Comparison of ENCODE assay signal across 13 cellular contexts in the genomic region with DNA sequence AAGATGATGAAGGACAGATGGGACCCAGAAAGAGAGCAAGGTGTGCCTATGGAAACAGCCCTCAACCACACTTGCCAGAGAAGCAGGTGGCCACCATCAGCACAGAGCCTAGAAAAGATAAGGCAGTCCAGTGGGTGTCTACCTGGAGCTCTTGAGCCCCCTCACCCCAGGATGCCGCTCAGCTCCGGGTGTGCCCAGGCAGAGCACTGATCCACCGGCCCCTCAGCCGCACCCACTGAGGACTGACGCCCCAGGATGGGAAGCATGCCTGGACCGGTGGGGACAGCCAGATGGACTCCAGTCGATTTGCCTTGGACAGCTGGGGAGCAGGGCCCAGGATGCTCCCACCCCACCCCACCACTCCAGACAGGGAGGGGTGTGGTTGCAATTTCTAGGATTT. TPM values are rescaled to one million over a fixed set of nuclear protein-coding genes. Genes with fewer than 3 reads are reported as not detected.
DNase-seq lines count a peak whose midpoint lies in the region; ATAC-seq and TF ChIP-seq lines count a peak whose summit lies in the region.
"Had no signal": no experiment of that assay in that cellular context is flagged by ENCODE, and none has a peak within 500 bp of the region (broad histone marks: within the 10 kb centered on the region; RNA-seq: fewer than 3 reads in every experiment).

No MANE protein-coding gene starts in this region.

- H3K4me3 Mint-ChIP-seq in activated naive CD4-positive, alpha-beta T cell treated with anti-CD3 and anti-CD28 coated beads for 36 hours: no peak overlapping the region
- H3K4me3 Mint-ChIP-seq: activated CD8-positive, alpha-beta T cell treated with anti-CD3 and anti-CD28 coated beads for 36 hours had no signal

- H3K9me3 Mint-ChIP-seq in activated naive CD4-positive, alpha-beta T cell treated with anti-CD3 and anti-CD28 coated beads for 36 hours: peaks cover 11% of the 10 kb centered on the region

- peaks cover 9% of the 10 kb centered on the region for H3K79me2 ChIP-seq in hepatocyte

- TF ChIP-seq CTCF in left ventricle myocardium inferior (IDR thresholded peaks at IDR 0.05; ENCODE audit: borderline replicate concordance): no peak
- TF ChIP-seq CTCF in hepatocyte (IDR thresholded peaks at IDR 0.05; ENCODE audit: poor library complexity): no peak
- TF ChIP-seq CTCF in sigmoid colon (IDR thresholded peaks at IDR 0.05): no peak
- TF ChIP-seq CTCF in uterus (IDR thresholded peaks at IDR 0.05): no peak

- no peak for DNase-seq in left ventricle myocardium inferior
- DNase-seq in left cardiac atrium: no peak
- peak; percentile 2 for DNase-seq in hepatocyte (ENCODE audit: low spot score)
- peak; percentile 68 for DNase-seq in sigmoid colon
- peak in 1 of 2 donors; percentile 20 for DNase-seq in uterus
- DNase-seq in activated naive CD4-positive, alpha-beta T cell treated with anti-CD3 and anti-CD28 coated beads for 36 hours: no peak
- DNase-seq: activated CD8-positive, alpha-beta T cell treated with anti-CD3 and anti-CD28 coated beads for 36 hours; activated effector memory CD4-positive, alpha-beta T cell treated with Interleukin-2 at 50 U/mL for 16 hours; COR-L47; NCI-H1048 had no signal

- H3K36me3 Mint-ChIP-seq in activated naive CD4-positive, alpha-beta T cell treated with anti-CD3 and anti-CD28 coated beads for 36 hours (ENCODE audit: low read depth): peaks cover 3% of the 10 kb centered on the region

- H3K27me3 ChIP-seq in left ventricle myocardium inferior (ENCODE audit: low read depth) (no peaks in the 10 kb centered on the region), hepatocyte (no peaks in the 10 kb centered on the region), sigmoid colon (no peaks in the 10 kb centered on the region), uterus (no peaks in the 10 kb centered on the region)

- peaks cover 46% of the 10 kb centered on the region for H3K4me1 Mint-ChIP-seq in activated naive CD4-positive, alpha-beta T cell treated with anti-CD3 and anti-CD28 coated beads for 36 hours (ENCODE audit: low read depth)

- ATAC-seq in left cardiac atrium: no peak
- ATAC-seq in GM21528 (IDR thresholded peaks at IDR 0.05; ENCODE audit: low FRiP score, unreplicated experiment): no peak
- ATAC-seq in HG03139 (IDR thresholded peaks at IDR 0.05; ENCODE audit: unreplicated experiment): no peak

- 87% methylated on average over 5 of the region's 7 CpGs for WGBS in hepatocyte (ENCODE audit: low lambda C conversion rate, missing lambda C conversion rate)
- WGBS in sigmoid colon, 2 donors: 69 to 76% methylated on average over 7 of the region's 7 CpGs

- H3K4me1 ChIP-seq in left ventricle myocardium inferior (peaks cover 29% of the 10 kb centered on the region), hepatocyte (ENCODE audit: insufficient read depth) (peaks cover 18% of the 10 kb centered on the region), sigmoid colon (peaks cover 0 to 63% (median 54%) of the 10 kb centered on the region in 4 donors), uterus (peaks cover 8 to 29% of the 10 kb centered on the region in 2 donors)

- intact Hi-C loops in left ventricle myocardium inferior (cut with micrococcal nuclease) (no loop called here), left cardiac atrium (cut with DNase I) (no loop called here), sigmoid colon (cut with DNase I) (loop anchor here (5.0 kb wide), 1 partner anchor 711 kb away; no protein-coding TSS in a partner anchor), uterus (cut with DNase I; ENCODE audit: low total_unique reads) (no loop called here)
- intact Hi-C loops in activated naive CD4-positive, alpha-beta T cell treated with anti-CD3 and anti-CD28 coated beads for 36 hours (cut with micrococcal nuclease): no loop called here

- H3K4me3 ChIP-seq in left ventricle myocardium inferior (no peak overlapping the region), hepatocyte (no peak overlapping the region), sigmoid colon (no peak overlapping the region), uterus (no peak overlapping the region)

- no peak overlapping the region for H2AFZ ChIP-seq in hepatocyte

- CTCF ChIA-PET in activated naive CD4-positive, alpha-beta T cell treated with anti-CD3 and anti-CD28 coated beads for 36 hours (lab: Charles Lee): interaction anchor here (1.1 to 2.0 kb wide), 2 partner anchors 8 to 9 kb away, joined by 3 to 6 read pairs; no protein-coding TSS in a partner anchor

- H3K9me3 ChIP-seq in left ventricle myocardium inferior (replicated peaks) (no peaks in the 10 kb centered on the region), hepatocyte (ENCODE audit: low read depth) (no peaks in the 10 kb centered on the region), sigmoid colon (no peaks in the 10 kb centered on the region), uterus (no peaks in the 10 kb centered on the region)

- TF ChIP-seq EP300 in sigmoid colon (IDR thresholded peaks at IDR 0.05): no peak

- no peaks in the 10 kb centered on the region for H3K27me3 Mint-ChIP-seq in activated naive CD4-positive, alpha-beta T cell treated with anti-CD3 and anti-CD28 coated beads for 36 hours (ENCODE audit: low read depth)
- H3K27me3 Mint-ChIP-seq: activated CD8-positive, alpha-beta T cell treated with anti-CD3 and anti-CD28 coated beads for 36 hours; progenitor cell of endocrine pancreas had no signal

- no peak overlapping the region for H3K27ac Mint-ChIP-seq in activated naive CD4-positive, alpha-beta T cell treated with anti-CD3 and anti-CD28 coated beads for 36 hours
- H3K27ac Mint-ChIP-seq: progenitor cell of endocrine pancreas had no signal

- no peaks in the 10 kb centered on the region for H3K9me2 ChIP-seq in hepatocyte (replicated peaks; ENCODE audit: insufficient read depth)

- no peaks in the 10 kb centered on the region for H4K20me1 ChIP-seq in hepatocyte (ENCODE audit: insufficient read depth, poor library complexity, severe bottlenecking)

- no peaks in the 10 kb centered on the region for H3K36me3 ChIP-seq in left ventricle myocardium inferior
- H3K36me3 ChIP-seq in hepatocyte (replicated peaks; ENCODE audit: insufficient read depth, low read depth): no peaks in the 10 kb centered on the region
- no peaks in the 10 kb centered on the region for H3K36me3 ChIP-seq in sigmoid colon
- no peaks in the 10 kb centered on the region for H3K36me3 ChIP-seq in uterus

- TF ChIP-seq POLR2A in sigmoid colon (IDR thresholded peaks at IDR 0.05) (no peak), uterus (IDR thresholded peaks at IDR 0.05) (no peak)

- H3K4me2 ChIP-seq in hepatocyte: no peak overlapping the region

- H3K27ac ChIP-seq in left ventricle myocardium inferior (replicated peaks) (peak overlapping the region; percentile 77), hepatocyte (peak overlapping the region; percentile 61), sigmoid colon (peak overlapping the region; percentile 84 to 91 (median 86)), uterus (peak overlapping the region; percentile 80 to 95)

RNA-seq across cellular contexts. Expression of a gene that starts 15.1 kb away (rescaled TPM):
- total RNA-seq in left ventricle myocardium inferior (48.0 TPM), left cardiac atrium (100 to 1,000 TPM in 1 of 2 donors, 10 to 100 TPM in 1; 89.6 to 105 TPM), hepatocyte (101 and 111 TPM in 2 replicates), sigmoid colon (100 to 1,000 TPM; 217 to 413 (median 239) TPM), uterus (100 to 1,000 TPM; 170 to 564 (median 315) TPM)
- polyA plus RNA-seq in hepatocyte (345 and 404 TPM in 2 replicates), sigmoid colon (100 to 1,000 TPM in 1 of 3 donors, 10 to 100 TPM in 2; 26.6 to 141 (median 52.9) TPM)
- total RNA-seq in activated naive CD4-positive, alpha-beta T cell treated with anti-CD3 and anti-CD28 coated beads for 36 hours: 10 to 100 TPM; 76.8 to 85.1 TPM

Comparison
In these comparisons a context has a peak if more than half of its experiments do, and no peak if none do; other contexts are left out.
1. DNase-seq: peak in hepatocyte (single experiment) and sigmoid colon (single experiment); none in left ventricle myocardium inferior (single experiment), left cardiac atrium (single experiment) and activated naive CD4-positive, alpha-beta T cell treated with anti-CD3 and anti-CD28 coated beads for 36 hours (single experiment).
2. Peak in every context shown above with its lines, with median percentiles within 50 percentile points of each other: H3K27ac ChIP-seq.